In the genomic region with DNA sequence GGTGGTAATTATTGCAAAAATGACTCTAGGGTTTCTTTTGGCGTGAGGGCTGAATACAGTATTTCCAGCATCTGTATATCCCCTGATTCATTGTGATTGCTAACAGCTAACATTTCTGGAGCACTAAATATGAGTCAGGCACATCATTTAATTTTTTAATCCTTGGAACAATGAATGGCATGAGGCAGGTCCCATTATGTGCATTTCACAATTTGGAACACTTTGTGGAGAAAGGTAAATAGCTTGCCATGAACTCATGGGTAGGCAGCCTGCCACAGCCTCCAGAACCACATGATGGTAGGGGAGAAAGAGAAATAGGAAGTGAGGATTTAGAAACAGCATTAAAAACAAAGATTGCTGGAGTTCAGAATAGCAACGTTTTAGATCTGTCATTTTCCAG, we compare ENCODE assay signal across 15 cellular contexts. TPM values are rescaled to one million over a fixed set of nuclear protein-coding genes. Genes with fewer than 3 reads are reported as not detected.
DNase-seq lines count a peak whose midpoint lies in the region; FAIRE-seq and TF ChIP-seq lines count a peak whose summit lies in the region.
"Had no signal": no experiment of that assay in that cellular context is flagged by ENCODE, and none has a peak within 500 bp of the region (broad histone marks: within the 10 kb centered on the region; RNA-seq: fewer than 3 reads in every experiment).

No MANE protein-coding gene starts in this region.

- peak; percentile 9 for DNase-seq in GM13976 (ENCODE audit: low spot score)
- DNase-seq in MG63: peak; percentile 18
- peak; percentile 13 for DNase-seq in bronchial epithelial cell (ENCODE audit: low read depth)
- no peak for DNase-seq in neural crest cell (ENCODE audit: low read depth, low spot score)
- DNase-seq in HCEC 1CT: no peak
- no peak for DNase-seq in thyroid gland
- DNase-seq in esophagus squamous epithelium (lab: John Stamatoyannopoulos, UW): no peak
- DNase-seq in HUDEP-2 (lab: John Stamatoyannopoulos, UW; ENCODE audit: unreplicated experiment in 76 of 76): no peak
- DNase-seq: activated CD4-positive, alpha-beta T cell treated with anti-CD3 and anti-CD28 coated beads, Interleukin-2, amount 50 U/mL, for 1 hour; CD8-positive, alpha-beta T cell; hippocampal formation; NCI-H226; Peyer's patch had no signal

- in situ Hi-C loops in GM13976 (cut with MboI; ENCODE audit: low sequenced_read_pairs, unreplicated experiment): no loop called here

- H3K4me3 Mint-ChIP-seq in neural crest cell: peak overlapping the region; percentile 75
- H3K4me3 Mint-ChIP-seq: CD8-positive, alpha-beta T cell had no signal

- H3K27me3 Mint-ChIP-seq in neural crest cell (ENCODE audit: low read depth): peaks cover 87% of the 10 kb centered on the region

- no peaks in the 10 kb centered on the region for H3K9me3 Mint-ChIP-seq in neural crest cell
- H3K9me3 Mint-ChIP-seq: CD8-positive, alpha-beta T cell had no signal

- TF ChIP-seq CTCF in GM13976 (IDR thresholded peaks at IDR 0.05; ENCODE audit: borderline replicate concordance, control extremely low read depth, extremely low read depth, insufficient read depth, missing control alignments) (no peak), bronchial epithelial cell (IDR thresholded peaks at IDR 0.05; ENCODE audit: insufficient read depth, low read length, severe bottlenecking) (no peak), neural crest cell (conservative IDR thresholded peaks at IDR 0.05) (no peak), thyroid gland (IDR thresholded peaks at IDR 0.05) (no peak), esophagus squamous epithelium (IDR thresholded peaks at IDR 0.05) (no peak)

- H3K27ac ChIP-seq in thyroid gland: no peak overlapping the region
- H3K27ac ChIP-seq in esophagus squamous epithelium: no peak overlapping the region
- H3K27ac ChIP-seq: Peyer's patch had no signal

- H3K36me3 ChIP-seq in MG63 (no peaks in the 10 kb centered on the region), bronchial epithelial cell (ENCODE audit: control insufficient read depth, insufficient read depth, low read length) (no peaks in the 10 kb centered on the region), thyroid gland (no peaks in the 10 kb centered on the region), esophagus squamous epithelium (no peaks in the 10 kb centered on the region)
- H3K36me3 ChIP-seq: Peyer's patch had no signal

- no peak for FAIRE-seq in bronchial epithelial cell (lab: Jason Lieb, UNC)
- FAIRE-seq: endothelial cell of umbilical vein had no signal

- peaks cover 2% of the 10 kb centered on the region for H3K36me3 Mint-ChIP-seq in neural crest cell (ENCODE audit: low read depth)
- H3K36me3 Mint-ChIP-seq: CD8-positive, alpha-beta T cell had no signal

- TF ChIP-seq POLR2A in thyroid gland (IDR thresholded peaks at IDR 0.05): no peak
- no peak for TF ChIP-seq POLR2A in esophagus squamous epithelium (IDR thresholded peaks at IDR 0.05)

- H3K4me1 ChIP-seq in thyroid gland (peaks cover 0 to 8% of the 10 kb centered on the region in 2 donors), esophagus squamous epithelium (peaks cover 0 to 40% (median 10%) of the 10 kb centered on the region in 3 donors)

- intact Hi-C loops in thyroid gland (cut with DNase I) (no loop called here), esophagus squamous epithelium (cut with DNase I) (no loop called here)

- H3K27me3 ChIP-seq in MG63 (peaks cover 15% of the 10 kb centered on the region), bronchial epithelial cell (ENCODE audit: control insufficient read depth, insufficient read depth, low read length) (peaks cover 23% of the 10 kb centered on the region), thyroid gland (no peaks in the 10 kb centered on the region), esophagus squamous epithelium (peaks cover 5 to 98% (median 16%) of the 10 kb centered on the region in 4 donors)

- H3K27ac Mint-ChIP-seq in neural crest cell (ENCODE audit: unreplicated experiment): no peak overlapping the region
- H3K27ac Mint-ChIP-seq: CD8-positive, alpha-beta T cell had no signal

- H3K4me1 Mint-ChIP-seq in neural crest cell: peaks cover 27% of the 10 kb centered on the region

- H3K4me3 ChIP-seq in MG63 (no peak overlapping the region), bronchial epithelial cell (ENCODE audit: low read depth, low read length) (no peak overlapping the region), thyroid gland (replicated peaks in 1 of 3) (no peak overlapping the region), esophagus squamous epithelium (no peak overlapping the region)

- 10 to 15% methylated on average over 2 of the region's 2 CpGs for WGBS in thyroid gland, 2 donors
- WGBS in esophagus squamous epithelium, 2 donors: 2 to 10% methylated on average over 2 of the region's 2 CpGs

- H3K9me3 ChIP-seq in MG63: no peaks in the 10 kb centered on the region
- no peaks in the 10 kb centered on the region for H3K9me3 ChIP-seq in thyroid gland
- no peaks in the 10 kb centered on the region for H3K9me3 ChIP-seq in esophagus squamous epithelium
- H3K9me3 ChIP-seq: Peyer's patch had no signal

RNA-seq across cellular contexts. Expression of a gene that starts 1.7 kb away (rescaled TPM):
- 0.94 and 2.1 TPM in 2 replicates for total RNA-seq in MG63 (2014; rRNA removed; shearing (Covaris generic); ENCODE audit: low replicate concordance)
- total RNA-seq in bronchial epithelial cell (under 0.01 and 0.13 TPM in 2 replicates), neural crest cell (15.9 and 16.3 TPM in 2 replicates), thyroid gland (1 to 10 TPM; 2.3 to 4.8 (median 3.6) TPM), esophagus squamous epithelium (1 to 10 TPM; 1.6 to 9.7 (median 2.9) TPM)
- total RNA-seq: CD8-positive, alpha-beta T cell; T-helper 1 cell treated with Interleukin-12 subunit alpha and Interleukin-12 subunit beta and Interleukin-4 antibody, amounts not matched to agents 30 ng/mL and 1 ng/mL, for 36 hours had no signal

Comparison
In these comparisons a context has a peak if more than half of its experiments do, and no peak if none do; other contexts are left out.
1. DNase-seq: peak in GM13976 (single experiment), MG63 (single experiment) and bronchial epithelial cell (single experiment); none in neural crest cell (single experiment), HCEC 1CT (single experiment), thyroid gland (0 of 2), esophagus squamous epithelium (single experiment) and HUDEP-2 (0 of 76).